In genomic region chr5:174323878-174324281, GRCh38 we compare ENCODE assay signal across 8 cellular contexts.
A peak's percentile ranks its signal among the peaks of the same experiment; 100 is the strongest.
DNase-seq lines count a peak whose midpoint lies in the region; ATAC-seq and TF ChIP-seq lines count a peak whose summit lies in the region.

No MANE protein-coding gene starts in this region.

- H3K27ac Mint-ChIP-seq in activated T-helper 17 cell treated with anti-CD3 and anti-CD28 coated beads, Interleukin-2, amount 50 U/mL, for 72 hours: no peak overlapping the region
- H3K27ac Mint-ChIP-seq in T-helper 17 cell: no peak overlapping the region
- no peak overlapping the region for H3K27ac Mint-ChIP-seq in stimulated activated memory B cell treated with anti-CD40 and anti-IgM and Interleukin-4, amounts not matched to agents 10 μg/mL and 1 μg/mL and 100 μg/mL, for 72 hours

- peaks cover 4% of the 10 kb centered on the region for H3K9me3 Mint-ChIP-seq in activated T-helper 17 cell treated with anti-CD3 and anti-CD28 coated beads, Interleukin-2, amount 50 U/mL, for 72 hours
- peaks cover 5% of the 10 kb centered on the region for H3K9me3 Mint-ChIP-seq in stimulated activated memory B cell treated with anti-CD40 and anti-IgM and Interleukin-4, amounts not matched to agents 10 μg/mL and 1 μg/mL and 100 μg/mL, for 72 hours

- peak; percentile 68 for ATAC-seq in GM18505 (IDR thresholded peaks at IDR 0.05; ENCODE audit: unreplicated experiment)
- peak; percentile 72 for ATAC-seq in HG03175 (IDR thresholded peaks at IDR 0.05; ENCODE audit: unreplicated experiment)
- ATAC-seq in activated T-helper 17 cell treated with anti-CD3 and anti-CD28 coated beads, Interleukin-2, amount 50 U/mL, for 72 hours (replicated peaks): no peak
- no peak for ATAC-seq in T-helper 17 cell
- ATAC-seq in stimulated activated memory B cell treated with anti-CD40 and anti-IgM and Interleukin-4, amounts not matched to agents 10 μg/mL and 1 μg/mL and 100 μg/mL, for 72 hours: no peak

- no peaks in the 10 kb centered on the region for H3K36me3 Mint-ChIP-seq in activated T-helper 17 cell treated with anti-CD3 and anti-CD28 coated beads, Interleukin-2, amount 50 U/mL, for 72 hours (ENCODE audit: low read depth)
- no peaks in the 10 kb centered on the region for H3K36me3 Mint-ChIP-seq in T-helper 17 cell (ENCODE audit: low read depth)
- H3K36me3 Mint-ChIP-seq in stimulated activated memory B cell treated with anti-CD40 and anti-IgM and Interleukin-4, amounts not matched to agents 10 μg/mL and 1 μg/mL and 100 μg/mL, for 72 hours: no peaks in the 10 kb centered on the region

- peaks cover 20% of the 10 kb centered on the region for H3K27me3 Mint-ChIP-seq in activated T-helper 17 cell treated with anti-CD3 and anti-CD28 coated beads, Interleukin-2, amount 50 U/mL, for 72 hours
- H3K27me3 Mint-ChIP-seq in T-helper 17 cell: peaks cover 32% of the 10 kb centered on the region
- H3K27me3 Mint-ChIP-seq in stimulated activated memory B cell treated with anti-CD40 and anti-IgM and Interleukin-4, amounts not matched to agents 10 μg/mL and 1 μg/mL and 100 μg/mL, for 72 hours: peaks cover 35% of the 10 kb centered on the region

- no peak for TF ChIP-seq POLR2A in GM18505 (IDR thresholded peaks at IDR 0.05; ENCODE audit: borderline replicate concordance, extremely low read depth, insufficient read depth, insufficient read length)

- H3K4me1 Mint-ChIP-seq in activated T-helper 17 cell treated with anti-CD3 and anti-CD28 coated beads, Interleukin-2, amount 50 U/mL, for 72 hours: no peaks in the 10 kb centered on the region
- H3K4me1 Mint-ChIP-seq in T-helper 17 cell: peaks cover 2% of the 10 kb centered on the region
- H3K4me1 Mint-ChIP-seq in stimulated activated memory B cell treated with anti-CD40 and anti-IgM and Interleukin-4, amounts not matched to agents 10 μg/mL and 1 μg/mL and 100 μg/mL, for 72 hours: no peaks in the 10 kb centered on the region

- H3K4me3 Mint-ChIP-seq in activated T-helper 17 cell treated with anti-CD3 and anti-CD28 coated beads, Interleukin-2, amount 50 U/mL, for 72 hours: no peak overlapping the region
- no peak overlapping the region for H3K4me3 Mint-ChIP-seq in T-helper 17 cell
- no peak overlapping the region for H3K4me3 Mint-ChIP-seq in stimulated activated memory B cell treated with anti-CD40 and anti-IgM and Interleukin-4, amounts not matched to agents 10 μg/mL and 1 μg/mL and 100 μg/mL, for 72 hours

- no peaks in the 10 kb centered on the region for H3K9me3 ChIP-seq in T-helper 17 cell (ENCODE audit: control insufficient read depth, low read length, poor library complexity, severe bottlenecking)

- DNase-seq in AG10803 (ENCODE audit: low read depth) (peak; percentile 17), RPMI8226 (peak; percentile 54), hepatic stellate cell (ENCODE audit: low spot score) (peak; percentile 26), T-helper 17 cell (no peak)

- no peak for TF ChIP-seq CTCF in AG10803 (conservative IDR thresholded peaks at IDR 0.05; ENCODE audit: low read length)

- H3K4me3 ChIP-seq in AG10803 (ENCODE audit: low read length): no peak overlapping the region

Comparison
In these comparisons a context has a peak if more than half of its experiments do, and no peak if none do; other contexts are left out.
1. DNase-seq: peak in AG10803 (single experiment), RPMI8226 (single experiment) and hepatic stellate cell (single experiment); none in T-helper 17 cell (0 of 3).
2. ATAC-seq: peak in GM18505 (single experiment) and HG03175 (single experiment); none in activated T-helper 17 cell treated with anti-CD3 and anti-CD28 coated beads, Interleukin-2, amount 50 U/mL, for 72 hours (single experiment), T-helper 17 cell (single experiment) and stimulated activated memory B cell treated with anti-CD40 and anti-IgM and Interleukin-4, amounts not matched to agents 10 μg/mL and 1 μg/mL and 100 μg/mL, for 72 hours (single experiment).